ENCODE assay signal across 9 cellular contexts in genomic region chr11:10592331-10592730, GRCh38. TPM values are rescaled to one million over a fixed set of nuclear protein-coding genes. Genes with fewer than 3 reads are reported as not detected.
A peak's percentile ranks its signal among the peaks of the same experiment; 100 is the strongest.
DNase-seq lines count a peak whose midpoint lies in the region; ATAC-seq and TF ChIP-seq lines count a peak whose summit lies in the region.
"Had no signal": no experiment of that assay in that cellular context is flagged by ENCODE, and none has a peak within 500 bp of the region (broad histone marks: within the 10 kb centered on the region; RNA-seq: fewer than 3 reads in every experiment).

No MANE protein-coding gene starts in this region.

- intact Hi-C loops in adrenal gland (cut with DNase I), result no loop called here

- ATAC-seq in HG03457 (IDR thresholded peaks at IDR 0.05; ENCODE audit: unreplicated experiment), result no peak

- H3K36me3 ChIP-seq in adrenal gland (replicated peaks in 1 of 2), result no peaks in the 10 kb centered on the region

- no peak for TF ChIP-seq POLR2A in adrenal gland (IDR thresholded peaks at IDR 0.05)

- H3K4me3 ChIP-seq in AG10803 (ENCODE audit: low read length), result no peak overlapping the region
- no peak overlapping the region for H3K4me3 ChIP-seq in adrenal gland

- TF ChIP-seq CTCF in AG10803 (conservative IDR thresholded peaks at IDR 0.05; ENCODE audit: low read length) (no peak), adrenal gland (IDR thresholded peaks at IDR 0.05) (no peak)

- DNase-seq in AG10803 (ENCODE audit: low read depth) (peak; percentile 95), MV-4-11 (lab: John Stamatoyannopoulos, UW) (peak; percentile 81), dermis blood vessel endothelial cell (peak; percentile 79), myocyte (ENCODE audit: low read depth) (peak; percentile 67), NCI-H1930 (lab: John Stamatoyannopoulos, UW) (no peak), 8988T (no peak), adrenal gland (no peak)
- DNase-seq: stimulated activated CD4-positive, alpha-beta T cell treated with anti-CD3 and anti-CD28 coated beads, Interleukin-4, amount 100 ng/mL, for 4 hours had no signal

- peak overlapping the region in 1 of 5 donors; percentile 37 for H3K27ac ChIP-seq in adrenal gland

- no peaks in the 10 kb centered on the region for H3K27me3 ChIP-seq in adrenal gland

- H3K9me3 ChIP-seq in adrenal gland (replicated peaks in 1 of 3), result no peaks in the 10 kb centered on the region

- peaks cover 0 to 6% of the 10 kb centered on the region in 2 donors for H3K4me1 ChIP-seq in adrenal gland (replicated peaks in 1 of 2)

- 49 to 64% (median 57%) methylated on average over 2 of the region's 2 CpGs for WGBS in adrenal gland, 4 donors

RNA-seq across cellular contexts. Expression of gene LYVE1, which starts 23.9 kb away (rescaled TPM):
- total RNA-seq in dermis blood vessel endothelial cell, result 64.6 and 70.3 TPM in 2 replicates
- total RNA-seq in myocyte, result not detected in 2 replicates
- polyA plus RNA-seq in myocyte (2012), result not detected
- 100 to 1,000 TPM in 7 of 8 donors, 10 to 100 TPM in 1; 86.0 to 457 (median 254) TPM for total RNA-seq in adrenal gland
- 100 to 1,000 TPM in 1 of 3 donors, 10 to 100 TPM in 2; 29.1 to 398 (median 57.8) TPM for polyA plus RNA-seq in adrenal gland

RNA-seq across cellular contexts. Expression of gene RNF141, which starts 51.3 kb away (rescaled TPM):
- 42.4 and 50.1 TPM in 2 replicates for total RNA-seq in dermis blood vessel endothelial cell
- total RNA-seq in myocyte, result 27.8 and 29.6 TPM in 2 replicates
- polyA plus RNA-seq in myocyte (2012), result 25.6 TPM
- 100 to 1,000 TPM in 1 of 8 donors, 10 to 100 TPM in 7; 42.8 to 109 (median 59.5) TPM for total RNA-seq in adrenal gland
- 10 to 100 TPM; 10.3 to 63.5 (median 16.2) TPM for polyA plus RNA-seq in adrenal gland

Comparison
In these comparisons a context has a peak if more than half of its experiments do, and no peak if none do; other contexts are left out.
1. DNase-seq: peak in AG10803 (single experiment), MV-4-11 (single experiment), dermis blood vessel endothelial cell (single experiment) and myocyte (single experiment); none in NCI-H1930 (0 of 2), 8988T (single experiment) and adrenal gland (0 of 7).
2. RNA of gene LYVE1, which starts 23.9 kb away (total RNA-seq): 86.0 to 457 TPM in adrenal gland and 64.6 to 70.3 TPM in dermis blood vessel endothelial cell; not detected in myocyte; every median in the first group is over 10 times any median in the second.